ENCODE assay signal across 23 cellular contexts in genomic region chr13:108924154-108924940, GRCh38.
DNase-seq lines count a peak whose midpoint lies in the region; ATAC-seq, FAIRE-seq and TF ChIP-seq lines count a peak whose summit lies in the region.
"Had no signal": no experiment of that assay in that cellular context is flagged by ENCODE, and none has a peak within 500 bp of the region (broad histone marks: within the 10 kb centered on the region; RNA-seq: fewer than 3 reads in every experiment).

No MANE protein-coding gene starts in this region.

- TF ChIP-seq CTCF in HepG2 (CRISPR knock-in tag; IDR thresholded peaks at IDR 0.05) (no peak), right lobe of liver (IDR thresholded peaks at IDR 0.05) (no peak), fibroblast of the aortic adventitia (IDR thresholded peaks at IDR 0.05; ENCODE audit: insufficient read depth, low read length) (no peak)

- H3K9ac ChIP-seq in HepG2 (ENCODE audit: insufficient read depth, low read depth, low read length), result no peak overlapping the region

- BruUV-seq in HepG2 (replicated peaks; lab: Mats Ljungman, UMichigan), result no TSS peak

- no peaks in the 10 kb centered on the region for H3K79me2 ChIP-seq in HepG2 (ENCODE audit: insufficient read depth, low read length)

- H3K36me3 ChIP-seq in HepG2 (replicated peaks in 1 of 2; ENCODE audit: control insufficient read depth in 1 of 2, insufficient read depth in 2 of 2, low read length in 2 of 2), result no peaks in the 10 kb centered on the region
- H3K36me3 ChIP-seq in right lobe of liver, result no peaks in the 10 kb centered on the region
- H3K36me3 ChIP-seq: thyroid gland had no signal

- POLR2A ChIA-PET in HepG2 (lab: Yijun Ruan, JAX), result no interaction called here

- H3K4me1 ChIP-seq in HepG2 (ENCODE audit: insufficient read depth, low read length) (no peaks in the 10 kb centered on the region), right lobe of liver (peaks cover 0 to 8% (median 3%) of the 10 kb centered on the region in 4 donors)
- H3K4me1 ChIP-seq: thyroid gland had no signal

- H3K4me3 ChIP-seq in HepG2 (replicated peaks in 1 of 3; ENCODE audit: insufficient read depth in 1 of 3, low read depth in 2 of 3, low read length in 3 of 3) (no peak overlapping the region), right lobe of liver (no peak overlapping the region), fibroblast of the aortic adventitia (ENCODE audit: low read depth, low read length) (no peak overlapping the region)
- H3K4me3 ChIP-seq: thyroid gland had no signal

- no peak for FAIRE-seq in HepG2 (lab: Jason Lieb, UNC)
- FAIRE-seq in GM19239 (lab: Jason Lieb, UNC), result no peak
- FAIRE-seq: A204.1 had no signal

- H3K9me3 ChIP-seq in HepG2 (ENCODE audit: low read length) (no peaks in the 10 kb centered on the region), right lobe of liver (no peaks in the 10 kb centered on the region)
- H3K9me3 ChIP-seq: thyroid gland had no signal

- H3K27me3 ChIP-seq in HepG2 (ENCODE audit: control insufficient read depth in 1 of 2, insufficient read depth in 2 of 2, low read length in 2 of 2) (no peaks in the 10 kb centered on the region; a peak in 1 of 5 replicates), right lobe of liver (no peaks in the 10 kb centered on the region)
- H3K27me3 ChIP-seq: thyroid gland had no signal

- DNase-seq in HepG2 (ENCODE audit: low spot score) (no peak), right lobe of liver (no peak), amniotic epithelial cell (ENCODE audit: low read depth) (peak; percentile 62), fibroblast of the aortic adventitia (ENCODE audit: low read depth) (peak; percentile 42), GM19240 (ENCODE audit: insufficient read length, low spot score) (no peak), GM19239 (ENCODE audit: insufficient read length, low spot score) (no peak)
- DNase-seq: activated CD4-positive, CD25-positive, alpha-beta regulatory T cell treated with anti-CD3 and anti-CD28 coated beads, Interleukin-2, amount 50 U/mL, for 72 hours; activated naive CD8-positive, alpha-beta T cell treated with anti-CD3 and anti-CD28 coated beads, Interleukin-2, amount 50 U/mL, for 24 hours; CD4-positive, CD25-positive, alpha-beta regulatory T cell; effector CD4-positive, alpha-beta T cell; KBM-7; NCI-H1105; NCI-H526; stimulated activated naive B cell treated with anti-CD40 and anti-IgM and Interleukin-4, amounts not matched to agents 10 μg/mL and 1 μg/mL and 100 μg/mL, for 72 hours; T-helper 9 cell; thyroid gland had no signal

- no peak overlapping the region for H3K4me2 ChIP-seq in HepG2 (ENCODE audit: low read depth, low read length)

- ATAC-seq in HepG2 (no peak), right lobe of liver (no peak), HG02642 (IDR thresholded peaks at IDR 0.05; ENCODE audit: poor library complexity, unreplicated experiment) (no peak), HG02884 (IDR thresholded peaks at IDR 0.05; ENCODE audit: unreplicated experiment) (no peak)
- ATAC-seq: activated naive CD8-positive, alpha-beta T cell treated with anti-CD3 and anti-CD28 coated beads, Interleukin-2, amount 50 U/mL, for 24 hours; activated T-helper 17 cell treated with anti-CD3 and anti-CD28 coated beads, Interleukin-2, amount 50 U/mL, for 72 hours; foreskin keratinocyte; left lobe of liver; stimulated activated naive B cell treated with anti-CD40 and anti-IgM and Interleukin-4, amounts not matched to agents 10 μg/mL and 1 μg/mL and 100 μg/mL, for 72 hours had no signal

- TF ChIP-seq RAD21 in HepG2 (CRISPR knock-in tag; IDR thresholded peaks at IDR 0.05), result no peak

- in situ Hi-C loops in HepG2 (cut with HindIII; ENCODE audit: extremely low pct_ligation_motif_present, low pct_unique_long_range_greater_than_20kb), result no loop called here

- TF ChIP-seq EP300 in HepG2 (IDR thresholded peaks at IDR 0.05; ENCODE audit: low read depth in 2 of 2, low read length in 2 of 2), result no peak
- TF ChIP-seq EP300 in HepG2 (CRISPR knock-in tag; IDR thresholded peaks at IDR 0.05; ENCODE audit: borderline replicate concordance), result no peak

- intact Hi-C loops in HepG2 (cut with micrococcal nuclease; ENCODE audit: unreplicated experiment), result no loop called here
- intact Hi-C loops in right lobe of liver (cut with DNase I), result no loop called here

- no peak overlapping the region for H2AFZ ChIP-seq in HepG2 (ENCODE audit: low read length)

- no peak overlapping the region for H3K27ac ChIP-seq in HepG2 (ENCODE audit: extremely low read length, insufficient read depth, low read length)
- no peak overlapping the region for H3K27ac ChIP-seq in right lobe of liver
- H3K27ac ChIP-seq: foreskin keratinocyte, HL-60, thyroid gland had no signal

- no peaks in the 10 kb centered on the region for H4K20me1 ChIP-seq in HepG2 (ENCODE audit: insufficient read depth, low read length)

- WGBS in HepG2 (ENCODE audit: low lambda C conversion rate), result 36% methylated on average over 16 of the region's 16 CpGs
- WGBS in right lobe of liver (ENCODE audit: insufficient coverage, low coverage, low lambda C conversion rate, missing lambda C conversion rate), result 92% methylated on average over 16 of the region's 16 CpGs

- TF ChIP-seq POLR2A in HepG2 (IDR thresholded peaks at IDR 0.05; ENCODE audit: insufficient read depth in 1 of 2, low read depth in 2 of 2, low read length in 2 of 2), result no peak
- TF ChIP-seq POLR2A in right lobe of liver (IDR thresholded peaks at IDR 0.05), result no peak

- CTCF ChIA-PET in HepG2 (lab: Yijun Ruan, JAX; ENCODE audit: low intra/inter-chr PET ratio, low total read pairs), result no interaction called here

TF ChIP-seq in HepG2, 621 proteins besides CTCF, POLR2A, EP300 and RAD21:
- no peak for TF ChIP-seq RFX1 (IDR thresholded peaks at IDR 0.05)
- TF ChIP-seq CREB1 (IDR thresholded peaks at IDR 0.05), result 0 out of 2 replicates have a peak, but pooled peaks have one; percentile 49
- TF ChIP-seq CREB1 (CRISPR knock-in tag; IDR thresholded peaks at IDR 0.05), result no peak

Comparison
In these comparisons a context has a peak if more than half of its experiments do, and no peak if none do; other contexts are left out.
1. DNase-seq: peak in amniotic epithelial cell (single experiment) and fibroblast of the aortic adventitia (single experiment); none in HepG2 (single experiment), right lobe of liver (0 of 3), GM19240 (single experiment) and GM19239 (single experiment).